Comparison of ENCODE assay signal across 13 cellular contexts in the genomic region with DNA sequence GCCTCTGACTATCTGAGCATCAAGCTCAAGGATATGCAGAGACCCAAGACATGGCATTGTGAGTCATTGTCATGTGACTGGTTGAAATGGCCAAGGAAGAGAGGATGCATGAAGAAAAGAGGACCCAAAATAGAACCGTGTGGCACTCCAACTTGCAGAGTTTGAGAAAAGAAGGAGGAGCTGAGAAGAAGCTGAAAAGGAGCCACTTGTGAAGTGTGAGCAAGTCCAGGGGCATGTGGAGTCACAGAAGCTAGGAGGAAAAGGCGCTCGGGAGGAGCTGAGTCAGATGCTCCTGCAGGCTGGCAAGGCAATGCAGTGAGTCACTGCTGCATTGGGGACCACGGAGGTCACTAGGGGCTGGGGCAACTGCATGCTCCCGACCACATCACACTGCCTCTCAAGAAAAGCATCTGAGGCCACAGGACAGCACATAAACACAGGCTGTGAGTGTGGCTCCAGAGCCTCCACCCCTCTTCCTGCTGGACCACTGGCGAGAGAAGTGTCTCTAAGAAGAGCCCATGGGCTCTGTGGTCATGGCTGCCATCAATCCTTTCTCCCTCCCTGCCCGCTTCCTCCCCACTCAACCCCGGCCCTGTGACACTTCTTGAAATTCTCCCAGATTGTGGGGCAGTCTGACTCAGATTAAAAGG.
DNase-seq lines count a peak whose midpoint lies in the region; ATAC-seq, FAIRE-seq and TF ChIP-seq lines count a peak whose summit lies in the region.
"Had no signal": no experiment of that assay in that cellular context is flagged by ENCODE, and none has a peak within 500 bp of the region (broad histone marks: within the 10 kb centered on the region; RNA-seq: fewer than 3 reads in every experiment).

No MANE protein-coding gene starts in this region.

- no peak overlapping the region for H3K4me2 ChIP-seq in K562 (ENCODE audit: insufficient read depth, low read length)
- no peak overlapping the region for H3K4me2 ChIP-seq in neural progenitor cell

- H3K9me1 ChIP-seq in K562 (ENCODE audit: control insufficient read depth, insufficient read depth, low read length) = no peaks in the 10 kb centered on the region

- no peaks in the 10 kb centered on the region for H3F3A ChIP-seq in neural progenitor cell (ENCODE audit: low read depth)

- BruUV-seq in K562 (replicated peaks; lab: Mats Ljungman, UMichigan) = no TSS peak

- no peak for ATAC-seq in K562
- ATAC-seq in HG03159 (IDR thresholded peaks at IDR 0.05; ENCODE audit: unreplicated experiment) = no peak
- no peak for ATAC-seq in GM18861 (IDR thresholded peaks at IDR 0.05; ENCODE audit: unreplicated experiment)
- ATAC-seq: GM12878, heart left ventricle had no signal

- H3K36me3 Mint-ChIP-seq in neural progenitor cell = no peaks in the 10 kb centered on the region

- H3K4me1 Mint-ChIP-seq in neural progenitor cell = peaks cover 12% of the 10 kb centered on the region

- H3K9me3 ChIP-seq in K562 (replicated peaks; ENCODE audit: control insufficient read depth, insufficient read depth, low read depth, low read length) = no peaks in the 10 kb centered on the region
- H3K9me3 ChIP-seq in neural progenitor cell (ENCODE audit: low read depth) = no peaks in the 10 kb centered on the region
- H3K9me3 ChIP-seq: heart left ventricle, right atrium auricular region had no signal

- no peak for TF ChIP-seq POLR2A in K562 (conservative IDR thresholded peaks at IDR 0.05)

- H3K79me2 ChIP-seq in K562 (ENCODE audit: control insufficient read depth, insufficient read depth, low read length) (no peaks in the 10 kb centered on the region), neural progenitor cell (ENCODE audit: low read depth) (no peaks in the 10 kb centered on the region)

- H2AFZ ChIP-seq in K562 (ENCODE audit: low read depth, low read length) = no peak overlapping the region
- H2AFZ ChIP-seq in neural progenitor cell (replicated peaks) = no peak overlapping the region

- 2% methylated on average over 8 of the region's 8 CpGs for WGBS in K562 (ENCODE audit: insufficient coverage, low coverage, missing lambda C conversion rate)

- H3K9me3 Mint-ChIP-seq in neural progenitor cell = no peaks in the 10 kb centered on the region

- CTCF ChIA-PET in K562 (lab: Yijun Ruan, JAX; ENCODE audit: low intra/inter-chr PET ratio) = no interaction called here

- H3K4me1 ChIP-seq in K562 (replicated peaks in 1 of 2; ENCODE audit: control insufficient read depth in 2 of 2, insufficient read depth in 2 of 2, low read length in 2 of 2) (no peaks in the 10 kb centered on the region), neural progenitor cell (no peaks in the 10 kb centered on the region)
- H3K4me1 ChIP-seq: right atrium auricular region had no signal

- H3K4me3 ChIP-seq in AG09309 (ENCODE audit: control insufficient read depth, low read depth, low read length) (no peak overlapping the region), K562 (no peak overlapping the region), neural progenitor cell (no peak overlapping the region)
- H3K4me3 ChIP-seq: GM12878, heart left ventricle, right atrium auricular region had no signal

- no peak overlapping the region for H3K9ac ChIP-seq in K562 (ENCODE audit: insufficient read depth in 1 of 2, low read depth in 2 of 2, low read length in 2 of 2)
- H3K9ac ChIP-seq in neural progenitor cell = no peak overlapping the region

- peak; percentile 94 for DNase-seq in AG09309 (ENCODE audit: low read depth)
- DNase-seq in HTR-8/SVneo (ENCODE audit: insufficient read length, low spot score) = peak; percentile 80
- peak in 1 of 4 experiments; percentile 3 for DNase-seq in K562 (ENCODE audit: extremely low read depth in 1 of 4, low spot score in 3 of 4)
- DNase-seq in myocyte (ENCODE audit: low read depth) = peak; percentile 85
- no peak for DNase-seq in neural progenitor cell (ENCODE audit: low spot score)
- no peak for DNase-seq in HuH-7.5 (ENCODE audit: low spot score)
- DNase-seq: activated CD4-positive, alpha-beta T cell treated with anti-CD3 and anti-CD28 coated beads for 4 hours; heart left ventricle; NCI-H226 had no signal

- in situ Hi-C loops in K562 (cut with MboI) = no loop called here

- intact Hi-C loops in K562 (cut with micrococcal nuclease) = no loop called here

- H3K27ac Mint-ChIP-seq in neural progenitor cell = no peak overlapping the region

- H4K20me1 ChIP-seq in K562 (replicated peaks; ENCODE audit: control insufficient read depth, insufficient read depth, low read length) = peaks cover 5% of the 10 kb centered on the region; the same call in 1 of the 2 replicates
- H4K20me1 ChIP-seq in neural progenitor cell (ENCODE audit: low read depth) = no peaks in the 10 kb centered on the region

- POLR2A ChIA-PET in K562 (lab: Yijun Ruan, JAX) = interaction anchor here (0.5 kb wide), 1 partner anchor 111 kb away, joined by 3 read pairs; no protein-coding TSS in a partner anchor

- TF ChIP-seq RAD21 in K562 (CRISPR knock-in tag; conservative IDR thresholded peaks at IDR 0.05 in 1 of 2, IDR thresholded peaks at IDR 0.05 in 1 of 2) = no peak

- FAIRE-seq in HTR-8/SVneo (lab: Jason Lieb, UNC) (peak; percentile 38), K562 (lab: Jason Lieb, UNC) (no peak)
- FAIRE-seq: GM12878 had no signal

- H3K36me3 ChIP-seq in K562 (ENCODE audit: control insufficient read depth, insufficient read depth, low read length) (no peaks in the 10 kb centered on the region), neural progenitor cell (no peaks in the 10 kb centered on the region)
- H3K36me3 ChIP-seq: heart left ventricle, right atrium auricular region had no signal

- TF ChIP-seq CTCF in AG09309 (IDR thresholded peaks at IDR 0.05; ENCODE audit: control insufficient read depth, insufficient read depth, low read depth, low read length, missing control alignments) (no peak), K562 (IDR thresholded peaks at IDR 0.05 in 2 of 3, conservative IDR thresholded peaks at IDR 0.05 in 1 of 3; ENCODE audit: insufficient read depth in 2 of 3, low read depth in 1 of 3, low read length in 3 of 3) (no peak), neural progenitor cell (IDR thresholded peaks at IDR 0.05) (no peak)

- peaks cover 17% of the 10 kb centered on the region for H3K27me3 Mint-ChIP-seq in neural progenitor cell (ENCODE audit: insufficient read depth, low read depth)

- H3K4me3 Mint-ChIP-seq in neural progenitor cell = no peak overlapping the region

- H3K27ac ChIP-seq in K562 (ENCODE audit: extremely low read depth, low read depth, low read length) (no peak overlapping the region), neural progenitor cell (no peak overlapping the region)
- H3K27ac ChIP-seq: heart left ventricle had no signal

- H3K27me3 ChIP-seq in K562 (ENCODE audit: control insufficient read depth in 2 of 2, insufficient read depth in 2 of 2, low read length in 2 of 2) = no peaks in the 10 kb centered on the region
- H3K27me3 ChIP-seq in neural progenitor cell = no peaks in the 10 kb centered on the region
- H3K27me3 ChIP-seq: heart left ventricle, right atrium auricular region had no signal

- no peak for TF ChIP-seq EP300 in K562 (IDR thresholded peaks at IDR 0.05; ENCODE audit: low read length)

TF ChIP-seq in K562, 482 proteins besides CTCF, POLR2A, EP300 and RAD21:
- TF ChIP-seq, protein P1, sequence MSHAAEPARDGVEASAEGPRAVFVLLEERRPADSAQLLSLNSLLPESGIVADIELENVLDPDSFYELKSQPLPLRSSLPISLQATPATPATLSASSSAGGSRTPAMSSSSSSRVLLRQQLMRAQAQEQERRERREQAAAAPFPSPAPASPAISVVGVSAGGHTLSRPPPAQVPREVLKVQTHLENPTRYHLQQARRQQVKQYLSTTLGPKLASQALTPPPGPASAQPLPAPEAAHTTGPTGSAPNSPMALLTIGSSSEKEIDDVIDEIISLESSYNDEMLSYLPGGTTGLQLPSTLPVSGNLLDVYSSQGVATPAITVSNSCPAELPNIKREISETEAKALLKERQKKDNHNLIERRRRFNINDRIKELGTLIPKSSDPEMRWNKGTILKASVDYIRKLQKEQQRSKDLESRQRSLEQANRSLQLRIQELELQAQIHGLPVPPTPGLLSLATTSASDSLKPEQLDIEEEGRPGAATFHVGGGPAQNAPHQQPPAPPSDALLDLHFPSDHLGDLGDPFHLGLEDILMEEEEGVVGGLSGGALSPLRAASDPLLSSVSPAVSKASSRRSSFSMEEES (CRISPR knock-in tag; IDR thresholded peaks at IDR 0.05) = peak; percentile 57; the same call in 1 of the 2 replicates
- TF ChIP-seq NONO (IDR thresholded peaks at IDR 0.05; ENCODE audit: low read depth in 2 of 2, low read length in 1 of 2) (no peak), ZNF551 (CRISPR knock-in tag; IDR thresholded peaks at IDR 0.05) (no peak), FOSL1 (tag; conservative IDR thresholded peaks at IDR 0.05) (peak; percentile 37; the same call in 1 of the 2 replicates)
- TF ChIP-seq, protein P2, sequence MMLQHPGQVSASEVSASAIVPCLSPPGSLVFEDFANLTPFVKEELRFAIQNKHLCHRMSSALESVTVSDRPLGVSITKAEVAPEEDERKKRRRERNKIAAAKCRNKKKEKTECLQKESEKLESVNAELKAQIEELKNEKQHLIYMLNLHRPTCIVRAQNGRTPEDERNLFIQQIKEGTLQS (IDR thresholded peaks at IDR 0.05) = peak; percentile 21
- TF ChIP-seq, protein P2 (CRISPR knock-in tag; conservative IDR thresholded peaks at IDR 0.05) = no peak

Comparison
In these comparisons a context has a peak if more than half of its experiments do, and no peak if none do; other contexts are left out.
1. DNase-seq: peak in AG09309 (single experiment), HTR-8/SVneo (single experiment) and myocyte (single experiment); none in neural progenitor cell (single experiment) and HuH-7.5 (single experiment).